Comparison of ENCODE assay signal across 25 cellular contexts in the genomic region with DNA sequence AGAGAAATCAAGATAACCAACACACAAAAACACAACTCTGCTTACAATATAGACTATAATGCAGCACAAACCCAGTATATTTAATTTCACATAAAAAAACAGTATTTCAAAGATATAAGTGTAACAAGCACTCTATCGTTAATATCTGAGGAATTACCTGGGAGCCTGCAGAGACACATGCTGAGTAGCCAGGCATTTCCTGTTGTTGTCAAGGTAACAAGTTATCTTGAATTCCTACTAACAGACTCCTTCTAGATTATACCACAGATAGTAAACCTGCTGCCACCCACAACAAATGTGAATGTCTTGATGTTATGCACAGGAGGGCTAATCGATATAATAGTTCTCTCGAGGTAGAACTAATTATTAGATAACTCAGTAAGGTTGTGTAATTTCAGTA.
"Had no signal": no experiment of that assay in that cellular context is flagged by ENCODE, and none has a peak within 500 bp of the region (broad histone marks: within the 10 kb centered on the region; RNA-seq: fewer than 3 reads in every experiment).

No MANE protein-coding gene starts in this region.

- H3K27me3 Mint-ChIP-seq: activated CD8-positive, alpha-beta memory T cell treated with anti-CD3 and anti-CD28 coated beads, Interleukin-2, amount 10 ng/mL, durations not matched to agents 7 days and 5 days; activated naive CD4-positive, alpha-beta T cell treated with anti-CD3 and anti-CD28 coated beads, Interleukin-2, amount 50 U/mL, for 24 hours; activated T-cell treated with anti-CD3 and anti-CD28 coated beads, Interleukin-2, amount 50 U/mL, for 24 hours; central memory CD8-positive, alpha-beta T cell had no signal

- H3K4me3 Mint-ChIP-seq: activated CD8-positive, alpha-beta memory T cell treated with anti-CD3 and anti-CD28 coated beads, Interleukin-2, amount 10 ng/mL, durations not matched to agents 7 days and 5 days; activated naive CD4-positive, alpha-beta T cell treated with anti-CD3 and anti-CD28 coated beads, Interleukin-2, amount 50 U/mL, for 24 hours; activated T-cell treated with anti-CD3 and anti-CD28 coated beads, Interleukin-2, amount 50 U/mL, for 24 hours; activated T-helper 1 cell treated with anti-CD3 and anti-CD28 coated beads, Interleukin-12 subunit alpha, Interleukin-12 subunit beta, Interleukin-2, Interleukin-4 antibody, amounts not matched to agents 30 ng/mL and 10 ng/mL and 1 ng/mL, durations not matched to agents 14 hours and 24 hours and 36 hours; central memory CD8-positive, alpha-beta T cell; T-helper 1 cell treated with Interleukin-12 subunit alpha and Interleukin-12 subunit beta and Interleukin-4 antibody, amounts not matched to agents 30 μg/mL and 1 μg/mL, for 36 hours had no signal

- H3K4me3 ChIP-seq: K562, Peyer's patch, SJCRH30 had no signal

- H3K27ac Mint-ChIP-seq: activated CD8-positive, alpha-beta memory T cell treated with anti-CD3 and anti-CD28 coated beads, Interleukin-2, amount 10 ng/mL, durations not matched to agents 7 days and 5 days; activated naive CD4-positive, alpha-beta T cell treated with anti-CD3 and anti-CD28 coated beads, Interleukin-2, amount 50 U/mL, for 24 hours; activated T-cell treated with anti-CD3 and anti-CD28 coated beads, Interleukin-2, amount 50 U/mL, for 24 hours; activated T-helper 1 cell treated with anti-CD3 and anti-CD28 coated beads, Interleukin-12 subunit alpha, Interleukin-12 subunit beta, Interleukin-2, Interleukin-4 antibody, amounts not matched to agents 30 ng/mL and 10 ng/mL and 1 ng/mL, durations not matched to agents 14 hours and 24 hours and 36 hours; T-helper 1 cell treated with Interleukin-12 subunit alpha and Interleukin-12 subunit beta and Interleukin-4 antibody, amounts not matched to agents 30 μg/mL and 1 μg/mL, for 36 hours had no signal

- H3K4me1 Mint-ChIP-seq: activated CD8-positive, alpha-beta memory T cell treated with anti-CD3 and anti-CD28 coated beads, Interleukin-2, amount 10 ng/mL, durations not matched to agents 7 days and 5 days; activated naive CD4-positive, alpha-beta T cell treated with anti-CD3 and anti-CD28 coated beads, Interleukin-2, amount 50 U/mL, for 24 hours; central memory CD8-positive, alpha-beta T cell had no signal

- H3K36me3 Mint-ChIP-seq: activated CD8-positive, alpha-beta memory T cell treated with anti-CD3 and anti-CD28 coated beads, Interleukin-2, amount 10 ng/mL, durations not matched to agents 7 days and 5 days; activated naive CD4-positive, alpha-beta T cell treated with anti-CD3 and anti-CD28 coated beads, Interleukin-2, amount 50 U/mL, for 24 hours had no signal

- ATAC-seq: activated CD8-positive, alpha-beta memory T cell treated with anti-CD3 and anti-CD28 coated beads, Interleukin-2, amount 10 ng/mL, durations not matched to agents 7 days and 5 days; K562; SK-N-SH treated with all-trans-retinoic acid at 6 μM for 48 hours had no signal

- DNase-seq: activated CD4-positive, alpha-beta T cell treated with anti-CD3 and anti-CD28 coated beads for 48 hours; activated CD4-positive, alpha-beta T cell treated with anti-CD3 and anti-CD28 coated beads, Interleukin-2, amount 50 U/mL, for 48 hours; activated CD4-positive, CD25-positive, alpha-beta regulatory T cell treated with anti-CD3 and anti-CD28 coated beads, Interleukin-2, amount 50 U/mL, for 72 hours; activated CD8-positive, alpha-beta memory T cell treated with anti-CD3 and anti-CD28 coated beads, Interleukin-2, amount 10 ng/mL, durations not matched to agents 7 days and 5 days; activated effector memory CD4-positive, alpha-beta T cell treated with Interleukin-2 at 50 U/mL for 16 hours; activated naive CD4-positive, alpha-beta T cell; activated T-cell treated with anti-CD3 and anti-CD28 coated beads, Interleukin-2, amount 50 U/mL, for 24 hours; aorta; Kasumi-1; NCI-H1092 treated with DMSO at 0.1 percent for 48 hours; NCI-H1417 treated with DMSO at 0.1 percent for 48 hours; NCI-H187; NCI-H2081; NCI-H345; NCI-H510A; NCI-H69; Peyer's patch; Right ventricle myocardium superior; SJCRH30 had no signal
